ENCODE assay signal across 11 cellular contexts in genomic region chr21:43923391-43923790, GRCh38. TPM values are rescaled to one million over a fixed set of nuclear protein-coding genes. Genes with fewer than 3 reads are reported as not detected.
DNase-seq lines count a peak whose midpoint lies in the region; ATAC-seq lines count a peak whose summit lies in the region.
"Had no signal": no experiment of that assay in that cellular context is flagged by ENCODE, and none has a peak within 500 bp of the region (broad histone marks: within the 10 kb centered on the region; RNA-seq: fewer than 3 reads in every experiment).

No MANE protein-coding gene starts in this region.

- POLR2A ChIA-PET in naive thymus-derived CD4-positive, alpha-beta T cell (lab: Charles Lee), result no interaction called here

- no peak overlapping the region for H3K9ac ChIP-seq in BLaER1 treated with 17β-estradiol and CSF1 and Interleukin-3, amounts not matched to agents 10 nM and 100 nM

- CTCF ChIA-PET in naive thymus-derived CD4-positive, alpha-beta T cell (lab: Charles Lee), result no interaction called here

- ATAC-seq in naive thymus-derived CD4-positive, alpha-beta T cell, result no peak
- no peak for ATAC-seq in GM18868 (IDR thresholded peaks at IDR 0.05; ENCODE audit: unreplicated experiment)
- ATAC-seq: effector memory CD8-positive, alpha-beta T cell had no signal

- peak overlapping the region in 9 of 11 experiments; percentile 32 to 86 (median 74); a peak in 16 of 22 replicates for H3K4me2 ChIP-seq in BLaER1 treated with 17β-estradiol and CSF1 and Interleukin-3, amounts not matched to agents 10 nM and 100 nM

- no peaks in the 10 kb centered on the region for H3K9me3 Mint-ChIP-seq in naive thymus-derived CD4-positive, alpha-beta T cell
- H3K9me3 Mint-ChIP-seq: effector memory CD8-positive, alpha-beta T cell had no signal

- no peaks in the 10 kb centered on the region for H3K9me3 ChIP-seq in BLaER1 treated with 17β-estradiol and CSF1 and Interleukin-3, amounts not matched to agents 10 nM and 100 nM (replicated peaks in 1 of 11)
- no peaks in the 10 kb centered on the region for H3K9me3 ChIP-seq in naive thymus-derived CD4-positive, alpha-beta T cell (ENCODE audit: control insufficient read depth in 2 of 3, low read length in 3 of 3)

- peak overlapping the region in 7 of 9 donors; percentile 34 to 95 (median 77) for H3K27ac Mint-ChIP-seq in naive thymus-derived CD4-positive, alpha-beta T cell

- DNase-seq in M059J (ENCODE audit: low read depth) (peak; percentile 24), fibroblast of gingiva (ENCODE audit: low read depth) (peak; percentile 54), occipital lobe (lab: John Stamatoyannopoulos, UW) (no peak), NOMO-1 (lab: John Stamatoyannopoulos, UW; ENCODE audit: unreplicated experiment in 2 of 2) (no peak), SW 1271 (lab: John Stamatoyannopoulos, UW) (no peak)
- no peak for DNase-seq in naive thymus-derived CD4-positive, alpha-beta T cell
- DNase-seq: effector memory CD8-positive, alpha-beta T cell; retina; stimulated activated CD8-positive, alpha-beta memory T cell treated with anti-CD3 and anti-CD28 coated beads, Interleukin-4, amount 100 ng/mL, for 48 hours had no signal

- H3K36me3 Mint-ChIP-seq in naive thymus-derived CD4-positive, alpha-beta T cell, result peaks cover 0 to 5% (median under 1%) of the 10 kb centered on the region in 5 donors

- no peaks in the 10 kb centered on the region for H3K27me3 Mint-ChIP-seq in naive thymus-derived CD4-positive, alpha-beta T cell
- H3K27me3 Mint-ChIP-seq: effector memory CD8-positive, alpha-beta T cell had no signal

- peaks cover 0 to 34% (median 7%) of the 10 kb centered on the region in 11 experiments; a peak in 9 of 22 replicates for H3K36me3 ChIP-seq in BLaER1 treated with 17β-estradiol and CSF1 and Interleukin-3, amounts not matched to agents 10 nM and 100 nM
- H3K36me3 ChIP-seq in naive thymus-derived CD4-positive, alpha-beta T cell (ENCODE audit: control insufficient read depth in 2 of 3, insufficient read depth in 3 of 3, low read length in 3 of 3), result peaks cover 0 to 32% (median 0%) of the 10 kb centered on the region in 3 experiments

- peaks cover 35 to 51% (median 46%) of the 10 kb centered on the region in 10 experiments for H3K4me1 ChIP-seq in BLaER1 treated with 17β-estradiol and CSF1 and Interleukin-3, amounts not matched to agents 10 nM and 100 nM
- H3K4me1 ChIP-seq in naive thymus-derived CD4-positive, alpha-beta T cell (ENCODE audit: control insufficient read depth in 2 of 2, insufficient read depth in 2 of 2, low read length in 2 of 2), result peaks cover 14 to 23% of the 10 kb centered on the region in 2 donors

- H3K4me3 ChIP-seq in BLaER1 treated with 17β-estradiol and CSF1 and Interleukin-3, amounts not matched to agents 10 nM and 100 nM, result no peak overlapping the region
- H3K4me3 ChIP-seq in naive thymus-derived CD4-positive, alpha-beta T cell (ENCODE audit: low read length), result no peak overlapping the region

- peak overlapping the region in 2 of 10 donors; percentile 58 to 87 for H3K4me3 Mint-ChIP-seq in naive thymus-derived CD4-positive, alpha-beta T cell
- H3K4me3 Mint-ChIP-seq: effector memory CD8-positive, alpha-beta T cell had no signal

- peaks cover 84 to 100% (median 96%) of the 10 kb centered on the region in 11 experiments; a peak in 21 of 22 replicates for H4K20me1 ChIP-seq in BLaER1 treated with 17β-estradiol and CSF1 and Interleukin-3, amounts not matched to agents 10 nM and 100 nM

- no peak overlapping the region for H3K27ac ChIP-seq in BLaER1 treated with 17β-estradiol and CSF1 and Interleukin-3, amounts not matched to agents 10 nM and 100 nM
- H3K27ac ChIP-seq in naive thymus-derived CD4-positive, alpha-beta T cell (ENCODE audit: low read depth, low read length), result no peak overlapping the region

- intact Hi-C loops in naive thymus-derived CD4-positive, alpha-beta T cell (cut with micrococcal nuclease), result no loop called here

- peaks cover 33 to 53% (median 44%) of the 10 kb centered on the region in 7 donors for H3K4me1 Mint-ChIP-seq in naive thymus-derived CD4-positive, alpha-beta T cell

- peaks cover 0 to 18% (median 9%) of the 10 kb centered on the region in 11 experiments; a peak in 11 of 22 replicates for H3K27me3 ChIP-seq in BLaER1 treated with 17β-estradiol and CSF1 and Interleukin-3, amounts not matched to agents 10 nM and 100 nM
- no peaks in the 10 kb centered on the region for H3K27me3 ChIP-seq in naive thymus-derived CD4-positive, alpha-beta T cell (ENCODE audit: control insufficient read depth in 2 of 2, insufficient read depth in 2 of 2, low read length in 2 of 2)

RNA-seq across cellular contexts. Expression of gene AGPAT3, which starts 58.4 kb away (rescaled TPM):
- total RNA-seq in M059J (2014; rRNA removed; shearing (Covaris generic)), result 27.8 and 59.8 TPM in 2 replicates
- 100 to 1,000 TPM in 1 of 5 experiments, 10 to 100 TPM in 4; 58.4 to 121 (median 69.0) TPM for total RNA-seq in naive thymus-derived CD4-positive, alpha-beta T cell
- 10 to 100 TPM; 11.4 to 16.1 TPM for polyA plus RNA-seq in naive thymus-derived CD4-positive, alpha-beta T cell
- 34.9 TPM for total RNA-seq in occipital lobe

Comparison
In these comparisons a context has a peak if more than half of its experiments do, and no peak if none do; other contexts are left out.
1. DNase-seq: peak in M059J (single experiment) and fibroblast of gingiva (single experiment); none in naive thymus-derived CD4-positive, alpha-beta T cell (0 of 9), occipital lobe (single experiment), NOMO-1 (0 of 2) and SW 1271 (0 of 2).